ENCODE assay signal across 1 cellular context in the genomic region with DNA sequence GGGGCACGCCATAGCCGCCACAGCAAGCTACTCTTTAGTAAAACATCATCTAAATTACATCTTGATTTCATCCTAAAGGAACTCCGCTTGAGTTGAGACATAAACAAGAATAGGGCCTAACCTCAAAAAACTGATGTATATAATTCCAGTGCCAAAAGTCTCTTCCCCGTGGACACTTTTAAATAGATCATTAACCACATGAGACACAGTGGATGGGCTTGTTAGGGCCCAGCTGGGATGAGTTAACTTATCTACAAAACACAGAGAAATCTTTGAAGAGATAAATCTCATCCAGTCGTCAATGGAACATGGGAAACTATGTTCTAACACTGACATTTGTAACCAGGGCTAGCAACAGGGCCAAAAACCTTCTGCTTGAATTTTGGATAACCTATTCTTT.
A peak's percentile ranks its signal among the peaks of the same experiment; 100 is the strongest.
TF ChIP-seq lines count a peak whose summit lies in the region.

No MANE protein-coding gene starts in this region.

TF ChIP-seq in SK-N-SH, 30 proteins besides CTCF, POLR2A, EP300 and RAD21 (continued from another document):
- TF ChIP-seq GATA2 (CRISPR knock-in tag; IDR thresholded peaks at IDR 0.05) = peak; percentile 72
- TF ChIP-seq, protein P1, sequence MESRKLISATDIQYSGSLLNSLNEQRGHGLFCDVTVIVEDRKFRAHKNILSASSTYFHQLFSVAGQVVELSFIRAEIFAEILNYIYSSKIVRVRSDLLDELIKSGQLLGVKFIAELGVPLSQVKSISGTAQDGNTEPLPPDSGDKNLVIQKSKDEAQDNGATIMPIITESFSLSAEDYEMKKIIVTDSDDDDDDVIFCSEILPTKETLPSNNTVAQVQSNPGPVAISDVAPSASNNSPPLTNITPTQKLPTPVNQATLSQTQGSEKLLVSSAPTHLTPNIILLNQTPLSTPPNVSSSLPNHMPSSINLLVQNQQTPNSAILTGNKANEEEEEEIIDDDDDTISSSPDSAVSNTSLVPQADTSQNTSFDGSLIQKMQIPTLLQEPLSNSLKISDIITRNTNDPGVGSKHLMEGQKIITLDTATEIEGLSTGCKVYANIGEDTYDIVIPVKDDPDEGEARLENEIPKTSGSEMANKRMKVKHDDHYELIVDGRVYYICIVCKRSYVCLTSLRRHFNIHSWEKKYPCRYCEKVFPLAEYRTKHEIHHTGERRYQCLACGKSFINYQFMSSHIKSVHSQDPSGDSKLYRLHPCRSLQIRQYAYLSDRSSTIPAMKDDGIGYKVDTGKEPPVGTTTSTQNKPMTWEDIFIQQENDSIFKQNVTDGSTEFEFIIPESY (IDR thresholded peaks at IDR 0.05; ENCODE audit: borderline replicate concordance, low read depth) = no peak
- TF ChIP-seq TCF12 (IDR thresholded peaks at IDR 0.05) = peak; percentile 42; the same call in 1 of the 2 replicates
- TF ChIP-seq SIN3A (IDR thresholded peaks at IDR 0.05; ENCODE audit: borderline replicate concordance, low read depth, low read length) = no peak
- no peak for TF ChIP-seq MEF2A (IDR thresholded peaks at IDR 0.05; ENCODE audit: borderline replicate concordance, low read depth)
- TF ChIP-seq, protein P2, sequence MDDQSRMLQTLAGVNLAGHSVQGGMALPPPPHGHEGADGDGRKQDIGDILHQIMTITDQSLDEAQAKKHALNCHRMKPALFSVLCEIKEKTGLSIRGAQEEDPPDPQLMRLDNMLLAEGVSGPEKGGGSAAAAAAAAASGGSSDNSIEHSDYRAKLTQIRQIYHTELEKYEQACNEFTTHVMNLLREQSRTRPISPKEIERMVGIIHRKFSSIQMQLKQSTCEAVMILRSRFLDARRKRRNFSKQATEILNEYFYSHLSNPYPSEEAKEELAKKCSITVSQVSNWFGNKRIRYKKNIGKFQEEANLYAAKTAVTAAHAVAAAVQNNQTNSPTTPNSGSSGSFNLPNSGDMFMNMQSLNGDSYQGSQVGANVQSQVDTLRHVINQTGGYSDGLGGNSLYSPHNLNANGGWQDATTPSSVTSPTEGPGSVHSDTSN (IDR thresholded peaks at IDR 0.05) = no peak
TF ChIP-seq in SK-N-SH: peak in this region for 5.
